8 cellular contexts compared by ENCODE assay signal in the genomic region with DNA sequence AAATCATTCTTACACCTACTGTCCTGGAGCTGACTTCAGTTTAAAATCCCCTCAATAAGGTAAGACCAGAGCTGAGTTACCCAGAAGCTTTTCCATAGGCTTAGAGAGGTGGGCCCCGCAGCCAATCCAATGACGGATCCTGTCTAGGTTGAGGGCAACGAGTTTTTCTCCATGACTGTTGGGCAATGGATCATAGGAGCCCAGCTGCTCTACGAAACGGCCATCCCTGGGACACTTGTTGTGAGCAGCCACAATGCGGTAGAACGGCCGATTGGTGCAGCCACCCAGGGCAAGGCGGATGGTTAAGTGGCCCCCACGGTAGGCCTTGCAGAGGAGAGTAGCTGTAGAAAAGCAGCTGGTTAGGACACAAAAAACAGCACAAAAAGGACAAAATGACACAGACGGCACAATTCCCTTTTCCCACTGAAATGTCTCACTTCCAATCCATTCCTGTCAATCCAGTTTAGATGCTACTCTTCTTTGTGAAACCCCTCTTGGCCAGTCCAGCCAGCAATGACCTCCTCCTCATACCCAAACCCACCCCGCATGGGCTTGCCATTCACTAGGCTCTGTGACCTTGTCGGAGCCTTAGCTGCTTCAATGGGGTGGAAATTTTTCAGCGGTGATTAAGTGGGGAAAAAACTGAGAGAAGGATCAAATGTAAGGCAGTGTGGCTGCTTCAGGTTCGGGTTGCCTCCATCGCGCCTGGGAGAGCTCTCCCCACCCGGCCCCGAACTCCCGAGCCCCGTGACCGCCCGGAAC. TPM values are rescaled to one million over a fixed set of nuclear protein-coding genes. Genes with fewer than 3 reads are reported as not detected.
A peak's percentile ranks its signal among the peaks of the same experiment; 100 is the strongest.
DNase-seq lines count a peak whose midpoint lies in the region; ATAC-seq and TF ChIP-seq lines count a peak whose summit lies in the region.

No MANE protein-coding gene starts in this region.

- no peaks in the 10 kb centered on the region for H3K27me3 Mint-ChIP-seq in activated T-helper 17 cell treated with anti-CD3 and anti-CD28 coated beads, Interleukin-2, amount 50 U/mL, for 72 hours

- peaks cover 17% of the 10 kb centered on the region for H3K4me1 Mint-ChIP-seq in activated T-helper 17 cell treated with anti-CD3 and anti-CD28 coated beads, Interleukin-2, amount 50 U/mL, for 72 hours

- peaks cover 60% of the 10 kb centered on the region for H3K36me3 Mint-ChIP-seq in activated T-helper 17 cell treated with anti-CD3 and anti-CD28 coated beads, Interleukin-2, amount 50 U/mL, for 72 hours (ENCODE audit: low read depth)

- intact Hi-C loops in left ventricle myocardium inferior (cut with micrococcal nuclease), result no loop called here

- ATAC-seq in HG03342 (IDR thresholded peaks at IDR 0.05; ENCODE audit: unreplicated experiment), result peak; percentile 43
- peak; percentile 75 for ATAC-seq in activated T-helper 17 cell treated with anti-CD3 and anti-CD28 coated beads, Interleukin-2, amount 50 U/mL, for 72 hours (replicated peaks)

- H3K27ac Mint-ChIP-seq in activated T-helper 17 cell treated with anti-CD3 and anti-CD28 coated beads, Interleukin-2, amount 50 U/mL, for 72 hours, result peak overlapping the region; percentile 94

- no peaks in the 10 kb centered on the region for H3K9me3 ChIP-seq in left ventricle myocardium inferior (replicated peaks)

- H3K4me1 ChIP-seq in left ventricle myocardium inferior, result peaks cover 48% of the 10 kb centered on the region

- peak overlapping the region; percentile 96 for H3K4me3 Mint-ChIP-seq in activated T-helper 17 cell treated with anti-CD3 and anti-CD28 coated beads, Interleukin-2, amount 50 U/mL, for 72 hours

- H3K9me3 Mint-ChIP-seq in activated T-helper 17 cell treated with anti-CD3 and anti-CD28 coated beads, Interleukin-2, amount 50 U/mL, for 72 hours, result no peaks in the 10 kb centered on the region

- TF ChIP-seq CTCF in left ventricle myocardium inferior (IDR thresholded peaks at IDR 0.05; ENCODE audit: borderline replicate concordance), result no peak

- peaks cover 22% of the 10 kb centered on the region for H3K36me3 ChIP-seq in left ventricle myocardium inferior

- H3K4me3 ChIP-seq in left ventricle myocardium inferior (peak overlapping the region; percentile 95), skeletal muscle cell (ENCODE audit: low read depth, low read length) (peak overlapping the region; percentile 64)

- peak overlapping the region; percentile 94 for H3K27ac ChIP-seq in left ventricle myocardium inferior (replicated peaks)

- peak; percentile 45 for DNase-seq in NCI-H2227 (lab: John Stamatoyannopoulos, UW; ENCODE audit: unreplicated experiment)
- DNase-seq in NCI-H2227 treated with DMSO at 0.1 percent for 48 hours (lab: John Stamatoyannopoulos, UW), result no peak
- no peak for DNase-seq in left ventricle myocardium inferior
- no peak for DNase-seq in skeletal muscle cell (ENCODE audit: low read depth)
- DNase-seq in D341Med (ENCODE audit: low spot score), result no peak
- DNase-seq in AML-193 (lab: John Stamatoyannopoulos, UW), result no peak

- H3K27me3 ChIP-seq in left ventricle myocardium inferior (ENCODE audit: low read depth), result no peaks in the 10 kb centered on the region

RNA-seq across cellular contexts. Expression of a gene that starts 0.6 kb away (rescaled TPM):
- total RNA-seq in activated T-helper 17 cell treated with anti-CD3 and anti-CD28 coated beads, Interleukin-2, amount 50 U/mL, for 72 hours, result 100 to 1,000 TPM in 1 of 2 donors, 10 to 100 TPM in 1; 69.5 to 112 TPM
- total RNA-seq in left ventricle myocardium inferior, result 102 TPM

RNA-seq across cellular contexts. Expression of a gene that starts 4.8 kb away (rescaled TPM):
- 10 to 100 TPM; 43.5 to 68.1 TPM for total RNA-seq in activated T-helper 17 cell treated with anti-CD3 and anti-CD28 coated beads, Interleukin-2, amount 50 U/mL, for 72 hours
- 8.6 TPM for total RNA-seq in left ventricle myocardium inferior
